17 cellular contexts compared by ENCODE assay signal in genomic region chr18:25234363-25234639, GRCh38.
DNase-seq lines count a peak whose midpoint lies in the region; ATAC-seq, FAIRE-seq and TF ChIP-seq lines count a peak whose summit lies in the region.
"Had no signal": no experiment of that assay in that cellular context is flagged by ENCODE, and none has a peak within 500 bp of the region (broad histone marks: within the 10 kb centered on the region; RNA-seq: fewer than 3 reads in every experiment).

No MANE protein-coding gene starts in this region.

- H3K36me3 Mint-ChIP-seq in activated T-helper 2 cell treated with anti-CD3 and anti-CD28 coated beads, Interferon-gamma antibody, Interleukin-2, Interleukin-4, amounts not matched to agents 10 μg/mL and 5 μg/mL and 100 μg/mL, durations not matched to agents 14 hours and 24 hours and 36 hours (ENCODE audit: low read depth) = no peaks in the 10 kb centered on the region
- H3K36me3 Mint-ChIP-seq: activated naive CD8-positive, alpha-beta T cell treated with anti-CD3 and anti-CD28 coated beads for 36 hours had no signal

- H4K20me1 ChIP-seq in endothelial cell of umbilical vein (replicated peaks; ENCODE audit: control insufficient read depth, extremely low read depth, insufficient read depth, low read length) (no peaks in the 10 kb centered on the region), osteoblast (ENCODE audit: insufficient read depth, low read length) (no peaks in the 10 kb centered on the region)

- H3K4me1 Mint-ChIP-seq in activated T-helper 2 cell treated with anti-CD3 and anti-CD28 coated beads, Interferon-gamma antibody, Interleukin-2, Interleukin-4, amounts not matched to agents 10 μg/mL and 5 μg/mL and 100 μg/mL, durations not matched to agents 14 hours and 24 hours and 36 hours (ENCODE audit: low read depth) = no peaks in the 10 kb centered on the region
- H3K4me1 Mint-ChIP-seq: activated CD4-positive, alpha-beta T cell treated with anti-CD3 and anti-CD28 coated beads for 36 hours; activated naive CD8-positive, alpha-beta T cell treated with anti-CD3 and anti-CD28 coated beads for 36 hours had no signal

- TSS peak; percentile 74 for BruUV-seq in endothelial cell of umbilical vein (replicated peaks; lab: Mats Ljungman, UMichigan)

- H3K27ac ChIP-seq in SK-N-MC = no peak overlapping the region
- H3K27ac ChIP-seq in endothelial cell of umbilical vein (ENCODE audit: insufficient read depth, low read depth, low read length) = peak overlapping the region; percentile 90
- H3K27ac ChIP-seq in osteoblast (ENCODE audit: low read depth, low read length) = peak overlapping the region; percentile 82
- peak overlapping the region; percentile 68 to 78 for H3K27ac ChIP-seq in thoracic aorta

- no peak overlapping the region for H3K4me3 Mint-ChIP-seq in activated T-helper 2 cell treated with anti-CD3 and anti-CD28 coated beads, Interferon-gamma antibody, Interleukin-2, Interleukin-4, amounts not matched to agents 10 μg/mL and 5 μg/mL and 100 μg/mL, durations not matched to agents 14 hours and 24 hours and 36 hours (ENCODE audit: low read depth)
- H3K4me3 Mint-ChIP-seq: activated CD4-positive, alpha-beta T cell treated with anti-CD3 and anti-CD28 coated beads for 36 hours; activated naive CD8-positive, alpha-beta T cell treated with anti-CD3 and anti-CD28 coated beads for 36 hours; B cell; dendritic cell treated with granulocyte-macrophage colony-stimulating factor and Interleukin-4, amounts not matched to agents 40 ng/mL and 50 ng/mL, for 4 days had no signal

- CTCF ChIA-PET in endothelial cell of umbilical vein (lab: Charles Lee) = interaction anchor here (1.0 to 2.3 kb wide), 8 partner anchors 9 to 118 kb away, joined by 3 to 8 read pairs (median 5); partner anchors contain the start of gene ZNF521

- dilution Hi-C loops in endothelial cell of umbilical vein (cut with MboI; ENCODE audit: extremely low pct_ligation_motif_present, low sequenced_read_pairs) = no loop called here

- no peak overlapping the region for H3K9ac ChIP-seq in SK-N-MC (ENCODE audit: insufficient read length)
- H3K9ac ChIP-seq in endothelial cell of umbilical vein (replicated peaks; ENCODE audit: extremely low read depth, insufficient read depth, low read length) = peak overlapping the region; percentile 96

- H3K9me3 ChIP-seq in SK-N-MC (ENCODE audit: low read depth, low read length) (no peaks in the 10 kb centered on the region), endothelial cell of umbilical vein (replicated peaks; ENCODE audit: control insufficient read depth, insufficient read depth, low read length) (no peaks in the 10 kb centered on the region), osteoblast (ENCODE audit: low read depth, low read length) (no peaks in the 10 kb centered on the region), thoracic aorta (no peaks in the 10 kb centered on the region)

- TF ChIP-seq CTCF in endothelial cell of umbilical vein (IDR thresholded peaks at IDR 0.05; ENCODE audit: extremely low read depth in 1 of 2, insufficient read depth in 1 of 2, low read depth in 1 of 2, low read length in 2 of 2) = no peak
- no peak for TF ChIP-seq CTCF in osteoblast (IDR thresholded peaks at IDR 0.05; ENCODE audit: extremely low read depth, low read depth, low read length)
- TF ChIP-seq CTCF in thoracic aorta (IDR thresholded peaks at IDR 0.05) = no peak

- intact Hi-C loops in endothelial cell of umbilical vein (cut with micrococcal nuclease) = loop anchor here (1.0 to 5.0 kb wide), 2 partner anchors 41 to 137 kb away; no protein-coding TSS in a partner anchor
- intact Hi-C loops in activated T-helper 2 cell treated with anti-CD3 and anti-CD28 coated beads, Interferon-gamma antibody, Interleukin-2, Interleukin-4, amounts not matched to agents 10 μg/mL and 5 μg/mL and 100 μg/mL, durations not matched to agents 14 hours and 24 hours and 36 hours (cut with micrococcal nuclease) = loop anchor here (5.0 kb wide), 1 partner anchor 118 kb away; the partner anchor contains the start of gene ZNF521

- no peak for ATAC-seq in thoracic aorta (ENCODE audit: insufficient number of reproducible peaks, low FRiP score, low read depth)
- no peak for ATAC-seq in HG03439 (IDR thresholded peaks at IDR 0.05; ENCODE audit: unreplicated experiment)
- no peak for ATAC-seq in HG02798 (IDR thresholded peaks at IDR 0.05; ENCODE audit: poor library complexity, unreplicated experiment)
- ATAC-seq: activated CD4-positive, alpha-beta T cell treated with anti-CD3 and anti-CD28 coated beads for 36 hours had no signal

- H3K4me1 ChIP-seq in endothelial cell of umbilical vein (ENCODE audit: control insufficient read depth, extremely low read depth, insufficient read depth, low read length) (peaks cover 72% of the 10 kb centered on the region), osteoblast (ENCODE audit: insufficient read depth, low read length) (peaks cover 25% of the 10 kb centered on the region), thoracic aorta (ENCODE audit: control insufficient read depth in 1 of 2, low read depth in 2 of 2) (peaks cover 12 to 31% of the 10 kb centered on the region in 2 donors)

- H3K9me1 ChIP-seq in endothelial cell of umbilical vein (replicated peaks; ENCODE audit: control insufficient read depth, extremely low read depth, insufficient read depth, low read length) = no peaks in the 10 kb centered on the region

- H2AFZ ChIP-seq in endothelial cell of umbilical vein (ENCODE audit: low read depth, low read length) = no peak overlapping the region
- peak overlapping the region; percentile 73 for H2AFZ ChIP-seq in osteoblast (ENCODE audit: low read length)

- DNase-seq in SK-N-MC (ENCODE audit: low read depth, low spot score) = no peak
- DNase-seq in endothelial cell of umbilical vein (ENCODE audit: low read depth, low spot score) = no peak
- no peak for DNase-seq in osteoblast (ENCODE audit: insufficient read length, low spot score, missing footprints)
- no peak for DNase-seq in thoracic aorta (ENCODE audit: low spot score)
- DNase-seq in nucleus accumbens (lab: John Stamatoyannopoulos, UW) = no peak
- no peak for DNase-seq in activated T-helper 2 cell treated with anti-CD3 and anti-CD28 coated beads, Interferon-gamma antibody, Interleukin-2, Interleukin-4, amounts not matched to agents 10 μg/mL and 5 μg/mL and 100 μg/mL, durations not matched to agents 14 hours and 24 hours and 36 hours (ENCODE audit: low spot score)
- DNase-seq: activated CD4-positive, alpha-beta T cell treated with anti-CD3 and anti-CD28 coated beads for 36 hours; activated naive CD8-positive, alpha-beta T cell treated with anti-CD3 and anti-CD28 coated beads for 36 hours; DMS79 treated with DMSO at 0.1 percent for 48 hours; NCI-H1092 treated with DMSO at 0.1 percent for 48 hours; NCI-H2081 treated with DMSO at 0.1 percent for 48 hours; NK-92 treated with Interleukin-12 subunit alpha and Interleukin-12 subunit beta, amount 100 ng/mL, for 24 hours; stimulated activated CD4-positive, alpha-beta T cell treated with anti-CD3 and anti-CD28 coated beads, Interleukin-12 subunit alpha, Interleukin-12 subunit beta, amount 100 ng/mL, for 4 hours had no signal

- no peak overlapping the region for H3K27ac Mint-ChIP-seq in activated T-helper 2 cell treated with anti-CD3 and anti-CD28 coated beads, Interferon-gamma antibody, Interleukin-2, Interleukin-4, amounts not matched to agents 10 μg/mL and 5 μg/mL and 100 μg/mL, durations not matched to agents 14 hours and 24 hours and 36 hours
- H3K27ac Mint-ChIP-seq: activated CD4-positive, alpha-beta T cell treated with anti-CD3 and anti-CD28 coated beads for 36 hours; activated naive CD8-positive, alpha-beta T cell treated with anti-CD3 and anti-CD28 coated beads for 36 hours; B cell; dendritic cell treated with granulocyte-macrophage colony-stimulating factor and Interleukin-4, amounts not matched to agents 40 ng/mL and 50 ng/mL, for 4 days had no signal

- POLR2A ChIA-PET in endothelial cell of umbilical vein (lab: Charles Lee) = interaction anchor here (1.0 to 1.1 kb wide), 2 partner anchors 76 to 116 kb away, joined by 3 to 13 read pairs; no protein-coding TSS in a partner anchor

- H3K4me2 ChIP-seq in endothelial cell of umbilical vein (ENCODE audit: insufficient read depth, low read length) (peak overlapping the region; percentile 99), osteoblast (ENCODE audit: insufficient read depth, low read length) (peak overlapping the region; percentile 73)

- H3K36me3 ChIP-seq in SK-N-MC (ENCODE audit: insufficient read depth, low read length) = no peaks in the 10 kb centered on the region
- no peaks in the 10 kb centered on the region for H3K36me3 ChIP-seq in endothelial cell of umbilical vein (ENCODE audit: control insufficient read depth in 2 of 2, extremely low read depth in 1 of 2, insufficient read depth in 2 of 2, low read length in 2 of 2)
- no peaks in the 10 kb centered on the region for H3K36me3 ChIP-seq in osteoblast (ENCODE audit: insufficient read depth, low read length)
- H3K36me3 ChIP-seq in thoracic aorta = no peaks in the 10 kb centered on the region

- H3K4me3 ChIP-seq in SK-N-MC (0 out of 2 replicates have a peak overlapping the region, but pooled peaks have one; percentile 9), endothelial cell of umbilical vein (replicated peaks in 1 of 3; ENCODE audit: insufficient read depth in 1 of 3, low read depth in 1 of 3, low read length in 3 of 3) (peak overlapping the region in 2 of 3 experiments; percentile 25 to 46), osteoblast (ENCODE audit: insufficient read depth, low read length) (peak overlapping the region; percentile 55), thoracic aorta (peak overlapping the region; percentile 62)

- FAIRE-seq in endothelial cell of umbilical vein (lab: Jason Lieb, UNC) = no peak

- H3K27me3 ChIP-seq in endothelial cell of umbilical vein (ENCODE audit: control insufficient read depth in 2 of 2, insufficient read depth in 2 of 2, low read length in 2 of 2) = no peaks in the 10 kb centered on the region
- no peaks in the 10 kb centered on the region for H3K27me3 ChIP-seq in osteoblast (ENCODE audit: insufficient read depth, low read length)
- H3K27me3 ChIP-seq in thoracic aorta (replicated peaks; ENCODE audit: insufficient read depth) = no peaks in the 10 kb centered on the region

- H3K79me2 ChIP-seq in endothelial cell of umbilical vein (ENCODE audit: control insufficient read depth, insufficient read depth, low read length) (peaks cover 33% of the 10 kb centered on the region), osteoblast (ENCODE audit: insufficient read depth, low read length) (no peaks in the 10 kb centered on the region)

- peaks cover 1% of the 10 kb centered on the region for H3K27me3 Mint-ChIP-seq in activated T-helper 2 cell treated with anti-CD3 and anti-CD28 coated beads, Interferon-gamma antibody, Interleukin-2, Interleukin-4, amounts not matched to agents 10 μg/mL and 5 μg/mL and 100 μg/mL, durations not matched to agents 14 hours and 24 hours and 36 hours (ENCODE audit: low read depth)
- H3K27me3 Mint-ChIP-seq: activated CD4-positive, alpha-beta T cell treated with anti-CD3 and anti-CD28 coated beads for 36 hours; B cell; dendritic cell treated with granulocyte-macrophage colony-stimulating factor and Interleukin-4, amounts not matched to agents 40 ng/mL and 50 ng/mL, for 4 days had no signal

- no peaks in the 10 kb centered on the region for H3K9me3 Mint-ChIP-seq in activated T-helper 2 cell treated with anti-CD3 and anti-CD28 coated beads, Interferon-gamma antibody, Interleukin-2, Interleukin-4, amounts not matched to agents 10 μg/mL and 5 μg/mL and 100 μg/mL, durations not matched to agents 14 hours and 24 hours and 36 hours
- H3K9me3 Mint-ChIP-seq: activated naive CD8-positive, alpha-beta T cell treated with anti-CD3 and anti-CD28 coated beads for 36 hours; dendritic cell treated with granulocyte-macrophage colony-stimulating factor and Interleukin-4, amounts not matched to agents 40 ng/mL and 50 ng/mL, for 4 days had no signal

- no peak for TF ChIP-seq POLR2A in endothelial cell of umbilical vein (IDR thresholded peaks at IDR 0.05; ENCODE audit: low read depth, low read length)

Comparison
In these comparisons a context has a peak if more than half of its experiments do, and no peak if none do; other contexts are left out.
1. H3K4me3 ChIP-seq: peak in every context shown above with its lines; median percentile 62 in thoracic aorta; 55 in osteoblast; 36 in endothelial cell of umbilical vein; 9 in SK-N-MC.